13 cellular contexts compared by ENCODE assay signal in genomic region chr6:157536218-157536534, GRCh38.
DNase-seq lines count a peak whose midpoint lies in the region; ATAC-seq and TF ChIP-seq lines count a peak whose summit lies in the region.
"Had no signal": no experiment of that assay in that cellular context is flagged by ENCODE, and none has a peak within 500 bp of the region (broad histone marks: within the 10 kb centered on the region; RNA-seq: fewer than 3 reads in every experiment).

No MANE protein-coding gene starts in this region.

- H3K27ac ChIP-seq in left ventricle myocardium inferior (replicated peaks) (peak overlapping the region; percentile 14), right lobe of liver (peak overlapping the region in 2 of 3 donors; percentile 17 to 26), uterus (peak overlapping the region; percentile 70 to 75), caudate nucleus (ENCODE audit: low read depth, low read length) (no peak overlapping the region)
- H3K27ac ChIP-seq: C4-2B, ovary, VCaP had no signal

- no peaks in the 10 kb centered on the region for H3K9me3 Mint-ChIP-seq in activated T-helper 1 cell treated with anti-CD3 and anti-CD28 coated beads, Interleukin-12 subunit alpha, Interleukin-12 subunit beta, Interleukin-2, Interleukin-4 antibody, amounts not matched to agents 30 ng/mL and 10 ng/mL and 1 ng/mL, durations not matched to agents 14 hours and 24 hours and 36 hours

- TF ChIP-seq CTCF in left ventricle myocardium inferior (IDR thresholded peaks at IDR 0.05; ENCODE audit: borderline replicate concordance) = no peak
- TF ChIP-seq CTCF in right lobe of liver (IDR thresholded peaks at IDR 0.05) = no peak
- no peak for TF ChIP-seq CTCF in uterus (IDR thresholded peaks at IDR 0.05)

- intact Hi-C loops in left ventricle myocardium inferior (cut with micrococcal nuclease) (no loop called here), cardiac septum (cut with DNase I) (no loop called here), right lobe of liver (cut with DNase I) (no loop called here), uterus (cut with DNase I; ENCODE audit: low total_unique reads) (no loop called here)
- intact Hi-C loops in activated T-helper 1 cell treated with anti-CD3 and anti-CD28 coated beads, Interleukin-12 subunit alpha, Interleukin-12 subunit beta, Interleukin-2, Interleukin-4 antibody, amounts not matched to agents 30 ng/mL and 10 ng/mL and 1 ng/mL, durations not matched to agents 14 hours and 24 hours and 36 hours (cut with micrococcal nuclease) = loop anchor here (1.0 to 2.0 kb wide), 11 partner anchors 22 to 436 kb away; no protein-coding TSS in a partner anchor

- no peaks in the 10 kb centered on the region for H3K36me3 ChIP-seq in left ventricle myocardium inferior
- no peaks in the 10 kb centered on the region for H3K36me3 ChIP-seq in right lobe of liver
- no peaks in the 10 kb centered on the region for H3K36me3 ChIP-seq in uterus
- H3K36me3 ChIP-seq: ovary had no signal

- no peak for TF ChIP-seq POLR2A in right lobe of liver (IDR thresholded peaks at IDR 0.05)
- TF ChIP-seq POLR2A in uterus (IDR thresholded peaks at IDR 0.05) = no peak

- H3K27ac Mint-ChIP-seq in activated T-helper 1 cell treated with anti-CD3 and anti-CD28 coated beads, Interleukin-12 subunit alpha, Interleukin-12 subunit beta, Interleukin-2, Interleukin-4 antibody, amounts not matched to agents 30 ng/mL and 10 ng/mL and 1 ng/mL, durations not matched to agents 14 hours and 24 hours and 36 hours = peak overlapping the region; percentile 73

- no peaks in the 10 kb centered on the region for H3K27me3 ChIP-seq in left ventricle myocardium inferior (ENCODE audit: low read depth)
- no peaks in the 10 kb centered on the region for H3K27me3 ChIP-seq in right lobe of liver
- no peaks in the 10 kb centered on the region for H3K27me3 ChIP-seq in uterus
- H3K27me3 ChIP-seq: ovary had no signal

- DNase-seq in left ventricle myocardium inferior (no peak), cardiac septum (ENCODE audit: low spot score) (no peak), right lobe of liver (no peak), uterus (no peak), amniotic stem cell (lab: John Stamatoyannopoulos, UW) (no peak), caudate nucleus (lab: John Stamatoyannopoulos, UW) (no peak)
- no peak for DNase-seq in activated T-helper 1 cell treated with anti-CD3 and anti-CD28 coated beads, Interleukin-12 subunit alpha, Interleukin-12 subunit beta, Interleukin-2, Interleukin-4 antibody, amounts not matched to agents 30 ng/mL and 10 ng/mL and 1 ng/mL, durations not matched to agents 14 hours and 24 hours and 36 hours (ENCODE audit: low spot score)
- DNase-seq: hypothalamus, NCI-H526, ovary had no signal

- H3K4me3 ChIP-seq in left ventricle myocardium inferior (no peak overlapping the region), right lobe of liver (no peak overlapping the region), uterus (no peak overlapping the region)
- H3K4me3 ChIP-seq: ovary had no signal

- H3K9me3 ChIP-seq in left ventricle myocardium inferior (replicated peaks) = no peaks in the 10 kb centered on the region
- H3K9me3 ChIP-seq in right lobe of liver = no peaks in the 10 kb centered on the region
- H3K9me3 ChIP-seq in uterus = no peaks in the 10 kb centered on the region
- H3K9me3 ChIP-seq: ovary had no signal

- 2% methylated on average over 2 of the region's 2 CpGs for WGBS in right lobe of liver (ENCODE audit: insufficient coverage, low coverage, low lambda C conversion rate, missing lambda C conversion rate)

- peaks cover 55% of the 10 kb centered on the region for H3K4me1 Mint-ChIP-seq in activated T-helper 1 cell treated with anti-CD3 and anti-CD28 coated beads, Interleukin-12 subunit alpha, Interleukin-12 subunit beta, Interleukin-2, Interleukin-4 antibody, amounts not matched to agents 30 ng/mL and 10 ng/mL and 1 ng/mL, durations not matched to agents 14 hours and 24 hours and 36 hours (ENCODE audit: low read depth)

- peaks cover 18% of the 10 kb centered on the region for H3K36me3 Mint-ChIP-seq in activated T-helper 1 cell treated with anti-CD3 and anti-CD28 coated beads, Interleukin-12 subunit alpha, Interleukin-12 subunit beta, Interleukin-2, Interleukin-4 antibody, amounts not matched to agents 30 ng/mL and 10 ng/mL and 1 ng/mL, durations not matched to agents 14 hours and 24 hours and 36 hours (ENCODE audit: low read depth)

- no peak for ATAC-seq in right lobe of liver
- no peak for ATAC-seq in HG03095 (IDR thresholded peaks at IDR 0.05; ENCODE audit: unreplicated experiment)

- peaks cover 10% of the 10 kb centered on the region for H3K27me3 Mint-ChIP-seq in activated T-helper 1 cell treated with anti-CD3 and anti-CD28 coated beads, Interleukin-12 subunit alpha, Interleukin-12 subunit beta, Interleukin-2, Interleukin-4 antibody, amounts not matched to agents 30 ng/mL and 10 ng/mL and 1 ng/mL, durations not matched to agents 14 hours and 24 hours and 36 hours (ENCODE audit: insufficient read depth)

- H3K4me3 Mint-ChIP-seq in activated T-helper 1 cell treated with anti-CD3 and anti-CD28 coated beads, Interleukin-12 subunit alpha, Interleukin-12 subunit beta, Interleukin-2, Interleukin-4 antibody, amounts not matched to agents 30 ng/mL and 10 ng/mL and 1 ng/mL, durations not matched to agents 14 hours and 24 hours and 36 hours = peak overlapping the region; percentile 2

- H3K4me1 ChIP-seq in left ventricle myocardium inferior = peaks cover 51% of the 10 kb centered on the region
- peaks cover 0 to 40% (median 25%) of the 10 kb centered on the region in 4 donors for H3K4me1 ChIP-seq in right lobe of liver
- peaks cover 0 to 7% of the 10 kb centered on the region in 2 donors for H3K4me1 ChIP-seq in uterus
